In the genomic region with DNA sequence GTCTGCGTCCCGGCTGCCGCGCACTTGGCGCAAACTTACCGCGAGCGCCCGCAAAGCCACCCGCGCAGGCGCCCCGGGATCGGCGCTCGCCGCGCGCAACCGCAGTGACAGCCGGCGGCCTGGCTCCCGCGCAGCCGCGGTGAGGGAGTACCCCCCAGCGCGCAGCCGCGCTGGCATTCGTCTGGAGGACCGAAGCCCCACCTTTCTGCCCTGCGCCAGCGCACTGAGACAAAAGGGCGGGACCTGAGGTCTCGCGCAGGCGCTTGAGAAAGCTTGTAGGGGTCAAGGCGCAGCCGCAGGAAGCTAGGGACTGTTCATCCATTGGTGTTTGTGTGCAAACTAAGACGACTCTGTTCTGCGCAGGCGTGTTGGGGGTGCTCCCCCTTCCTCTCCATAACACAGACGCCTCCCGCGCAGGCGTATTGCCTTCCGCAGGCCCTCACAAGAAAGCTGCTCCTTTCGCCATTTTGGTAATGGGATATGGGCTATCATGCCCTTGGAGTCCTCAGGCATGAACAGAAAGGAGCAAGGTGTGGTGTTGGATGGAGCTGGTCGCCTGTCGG, we compare ENCODE assay signal across 8 cellular contexts. TPM values are rescaled to one million over a fixed set of nuclear protein-coding genes. Genes with fewer than 3 reads are reported as not detected.
DNase-seq lines count a peak whose midpoint lies in the region; ATAC-seq and TF ChIP-seq lines count a peak whose summit lies in the region.

A gene (minus strand): TSS at position 91 of the 563 bp plus-strand sequence. CDS start 558 bp downstream, outside the sequence.

- H3K27ac Mint-ChIP-seq in activated CD8-positive, alpha-beta memory T cell treated with anti-CD3 and anti-CD28 coated beads, Interleukin-2, amount 10 ng/mL, durations not matched to agents 7 days and 5 days, result peak within 1 kb of the TSS; percentile 95
- peak within 1 kb of the TSS; percentile 91 for H3K27ac Mint-ChIP-seq in endodermal cell

- peak within 1 kb of the TSS; percentile 84 for H3K4me3 ChIP-seq in NT2/D1 (ENCODE audit: insufficient read length, low read depth)
- peak within 1 kb of the TSS; percentile 95 for H3K4me3 ChIP-seq in endodermal cell (ENCODE audit: low read length)
- H3K4me3 ChIP-seq in mesendoderm (ENCODE audit: low read length), result peak within 1 kb of the TSS; percentile 91

- peak within 1 kb of the TSS; percentile 95 for H3K23ac ChIP-seq in mesendoderm (ENCODE audit: low read length)

- H2AK5ac ChIP-seq in mesendoderm (ENCODE audit: low read length), result peak within 1 kb of the TSS; percentile 55

- H3K9me3 Mint-ChIP-seq in activated CD8-positive, alpha-beta memory T cell treated with anti-CD3 and anti-CD28 coated beads, Interleukin-2, amount 10 ng/mL, durations not matched to agents 7 days and 5 days (ENCODE audit: low read depth), result no peaks in the 10 kb centered on the region
- H3K9me3 Mint-ChIP-seq in endodermal cell, result no peaks in the 10 kb centered on the region

- peaks cover 23% of the 10 kb centered on the region for H3K4me1 Mint-ChIP-seq in activated CD8-positive, alpha-beta memory T cell treated with anti-CD3 and anti-CD28 coated beads, Interleukin-2, amount 10 ng/mL, durations not matched to agents 7 days and 5 days
- H3K4me1 Mint-ChIP-seq in endodermal cell, result peaks cover 20% of the 10 kb centered on the region

- H2BK15ac ChIP-seq in mesendoderm (replicated peaks; ENCODE audit: low read depth), result no peak within 1 kb of the TSS

- H3K18ac ChIP-seq in mesendoderm (ENCODE audit: low read length), result peak within 1 kb of the TSS; percentile 96

- H3K27ac ChIP-seq in endodermal cell (ENCODE audit: low read depth, low read length) (peak within 1 kb of the TSS; percentile 87), mesendoderm (ENCODE audit: low read depth, low read length) (peak within 1 kb of the TSS; percentile 94)

- H3K9me3 ChIP-seq in NT2/D1 (ENCODE audit: insufficient read depth, low read length), result no peaks in the 10 kb centered on the region
- no peaks in the 10 kb centered on the region for H3K9me3 ChIP-seq in endodermal cell (ENCODE audit: control insufficient read depth, low read length)

- peaks cover 18% of the 10 kb centered on the region for H3K36me3 Mint-ChIP-seq in activated CD8-positive, alpha-beta memory T cell treated with anti-CD3 and anti-CD28 coated beads, Interleukin-2, amount 10 ng/mL, durations not matched to agents 7 days and 5 days
- peaks cover 14% of the 10 kb centered on the region for H3K36me3 Mint-ChIP-seq in endodermal cell (ENCODE audit: low read depth)

- H3K79me2 ChIP-seq in mesendoderm (ENCODE audit: control insufficient read depth, insufficient read depth, low read length), result peaks cover 44% of the 10 kb centered on the region

- H3K4ac ChIP-seq in mesendoderm (ENCODE audit: low read depth, low read length), result peak within 1 kb of the TSS; percentile 98

- H3K4me3 Mint-ChIP-seq in activated CD8-positive, alpha-beta memory T cell treated with anti-CD3 and anti-CD28 coated beads, Interleukin-2, amount 10 ng/mL, durations not matched to agents 7 days and 5 days, result peak within 1 kb of the TSS; percentile 94
- H3K4me3 Mint-ChIP-seq in endodermal cell, result no peak within 1 kb of the TSS

- H3K4me2 ChIP-seq in mesendoderm (ENCODE audit: low read length), result peak within 1 kb of the TSS; percentile 68

- peak within 1 kb of the TSS; percentile 97 for H3K56ac ChIP-seq in mesendoderm (ENCODE audit: low read length)

- CTCF ChIA-PET in activated CD8-positive, alpha-beta memory T cell treated with anti-CD3 and anti-CD28 coated beads, Interleukin-2, amount 10 ng/mL, durations not matched to agents 7 days and 5 days (lab: Charles Lee), result interaction anchor here (0.6 to 9.1 kb wide), 22 partner anchors 12 to 633 kb away, joined by 3 to 112 read pairs (median 5); a partner anchor contains a TSS

- peak; percentile 55 for ATAC-seq in GM21381 (IDR thresholded peaks at IDR 0.05; ENCODE audit: unreplicated experiment)
- ATAC-seq in activated CD8-positive, alpha-beta memory T cell treated with anti-CD3 and anti-CD28 coated beads, Interleukin-2, amount 10 ng/mL, durations not matched to agents 7 days and 5 days, result peak; percentile 74

- no peak for TF ChIP-seq CTCF in endodermal cell (conservative IDR thresholded peaks at IDR 0.05)

- DNase-seq in COLO668 (lab: John Stamatoyannopoulos, UW; ENCODE audit: unreplicated experiment), result peak; percentile 98
- peak in 75 of 76 experiments; percentile 76 to 100 (median 99) for DNase-seq in HUDEP-2 (lab: John Stamatoyannopoulos, UW; ENCODE audit: unreplicated experiment in 76 of 76)
- DNase-seq in NT2/D1 (ENCODE audit: low read depth, low spot score), result peak; percentile 98
- peak; percentile 100 for DNase-seq in activated CD8-positive, alpha-beta memory T cell treated with anti-CD3 and anti-CD28 coated beads, Interleukin-2, amount 10 ng/mL, durations not matched to agents 7 days and 5 days
- peak; percentile 100 for DNase-seq in endodermal cell
- DNase-seq in mesendoderm, result peak; percentile 100
- DNase-seq in stimulated activated CD8-positive, alpha-beta memory T cell treated with anti-CD3 and anti-CD28 coated beads, Interleukin-15, amount 100 ng/mL, for 1 hour (ENCODE audit: low read depth), result peak; percentile 99

- H3K4me1 ChIP-seq in NT2/D1 (ENCODE audit: insufficient read depth, insufficient read length) (no peaks in the 10 kb centered on the region), endodermal cell (ENCODE audit: control insufficient read depth, insufficient read depth, low read length) (peaks cover 4% of the 10 kb centered on the region), mesendoderm (ENCODE audit: control insufficient read depth, low read depth, low read length) (peaks cover 3% of the 10 kb centered on the region)

- H2BK120ac ChIP-seq in mesendoderm (ENCODE audit: low read depth, low read length), result peak within 1 kb of the TSS; percentile 82

- H3K79me1 ChIP-seq in mesendoderm (ENCODE audit: low read length), result no peaks in the 10 kb centered on the region

- H3K27me3 Mint-ChIP-seq in activated CD8-positive, alpha-beta memory T cell treated with anti-CD3 and anti-CD28 coated beads, Interleukin-2, amount 10 ng/mL, durations not matched to agents 7 days and 5 days, result no peaks in the 10 kb centered on the region
- no peaks in the 10 kb centered on the region for H3K27me3 Mint-ChIP-seq in endodermal cell (ENCODE audit: insufficient read depth)

- H3K9ac ChIP-seq in NT2/D1 (ENCODE audit: insufficient read length, low read depth) (peak within 1 kb of the TSS; percentile 93), endodermal cell (ENCODE audit: extremely low read depth, low read length, poor library complexity, severe bottlenecking) (peak within 1 kb of the TSS; percentile 75), mesendoderm (ENCODE audit: low read length) (peak within 1 kb of the TSS; percentile 96)

- H3K27me3 ChIP-seq in NT2/D1 (ENCODE audit: insufficient read depth, insufficient read length) (no peaks in the 10 kb centered on the region), endodermal cell (ENCODE audit: control insufficient read depth, insufficient read depth, low read length, poor library complexity, severe bottlenecking) (no peaks in the 10 kb centered on the region), mesendoderm (ENCODE audit: insufficient read depth, low read length, poor library complexity) (no peaks in the 10 kb centered on the region)

- H3K36me3 ChIP-seq in NT2/D1 (ENCODE audit: insufficient read depth, insufficient read length, low read length) (peaks cover 8% of the 10 kb centered on the region), endodermal cell (ENCODE audit: control insufficient read depth, insufficient read depth, low read length) (no peaks in the 10 kb centered on the region), mesendoderm (ENCODE audit: control insufficient read depth, insufficient read depth, low read length) (no peaks in the 10 kb centered on the region)

- peak within 1 kb of the TSS; percentile 28 for H4K5ac ChIP-seq in mesendoderm (ENCODE audit: low read length)

- peak within 1 kb of the TSS; percentile 68 for H2BK5ac ChIP-seq in mesendoderm (ENCODE audit: low read length)

- H4K8ac ChIP-seq in mesendoderm (ENCODE audit: low read depth, low read length), result peak within 1 kb of the TSS; percentile 40

- WGBS in endodermal cell (ENCODE audit: insufficient coverage in 1 of 2, insufficient read length in 1 of 2), 2 experiments, result 0% methylated on average over 25 to 50 of the region's 51 CpGs
- no CpG with 5 or more reads among the region's 51 CpGs for WGBS in mesendoderm (ENCODE audit: extremely low coverage, insufficient coverage, low lambda C conversion rate)

RNA-seq across cellular contexts. Expression of the gene that starts here (rescaled TPM):
- total RNA-seq in activated CD8-positive, alpha-beta memory T cell treated with anti-CD3 and anti-CD28 coated beads, Interleukin-2, amount 10 ng/mL, durations not matched to agents 7 days and 5 days, result 10 to 100 TPM; 79.5 to 85.8 TPM
- 10 to 100 TPM; 60.0 to 61.0 TPM for total RNA-seq in endodermal cell
- 41.2 TPM for polyA plus RNA-seq in endodermal cell (2013, experiment 1 of 2)
- polyA plus RNA-seq in endodermal cell (2013, experiment 2 of 2), result 39.4 TPM
- 24.4 TPM for polyA plus RNA-seq in mesendoderm (2013, experiment 1 of 2)
- polyA plus RNA-seq in mesendoderm (2013, experiment 2 of 2), result 25.2 TPM

Comparison
In these comparisons a context has a peak if more than half of its experiments do, and no peak if none do; other contexts are left out.
1. Peak in every context shown above with its lines: DNase-seq, ATAC-seq, H3K4me3 ChIP-seq and H3K27ac ChIP-seq.